Comparison of ENCODE assay signal across 8 cellular contexts in the genomic region with DNA sequence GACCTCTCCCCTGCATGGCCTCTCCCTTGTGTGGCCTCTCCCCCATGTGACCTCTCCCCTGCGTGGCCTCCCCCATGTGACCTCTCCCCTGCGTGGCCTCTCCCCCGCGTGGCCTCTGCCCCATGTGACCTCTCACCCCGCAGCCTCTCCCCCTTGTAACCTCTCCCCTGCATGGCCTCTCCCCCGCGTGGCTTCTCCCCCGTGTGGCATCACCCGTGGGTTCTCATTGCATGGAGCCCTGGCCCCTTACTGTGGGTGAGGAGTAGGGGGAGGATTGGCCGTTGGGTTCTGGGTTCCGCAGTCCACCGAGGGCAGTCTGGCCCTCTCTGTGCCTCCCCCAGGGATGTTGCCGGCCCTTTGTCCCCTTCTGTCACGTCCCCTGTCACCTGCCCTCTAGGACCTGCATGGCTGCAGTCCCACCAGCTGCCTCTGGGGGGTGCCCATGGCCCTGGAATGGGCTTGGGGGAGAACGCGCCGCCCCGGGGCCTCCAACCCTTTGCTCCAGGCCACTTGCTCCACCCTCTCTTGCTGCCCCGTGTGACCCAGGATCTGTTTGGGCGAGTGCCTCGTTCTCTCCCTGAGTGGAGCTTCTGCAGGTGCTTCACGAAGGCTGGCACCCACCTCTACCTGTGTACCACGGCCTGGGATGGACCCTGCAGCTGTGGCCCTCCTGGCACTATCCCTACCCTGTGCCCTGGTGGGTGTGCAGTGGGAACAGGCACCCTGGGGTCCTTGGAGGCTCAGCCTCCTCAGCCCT. TPM values are rescaled to one million over a fixed set of nuclear protein-coding genes. Genes with fewer than 3 reads are reported as not detected.
DNase-seq lines count a peak whose midpoint lies in the region; ATAC-seq and TF ChIP-seq lines count a peak whose summit lies in the region.

No MANE protein-coding gene starts in this region.

- no peaks in the 10 kb centered on the region for H3K36me3 Mint-ChIP-seq in T-helper 17 cell (ENCODE audit: low read depth)

- no peaks in the 10 kb centered on the region for H3K36me3 ChIP-seq in H7 (replicated peaks; ENCODE audit: control insufficient read depth, insufficient read depth, low read length)
- no peaks in the 10 kb centered on the region for H3K36me3 ChIP-seq in adipocyte (ENCODE audit: control insufficient read depth, insufficient read depth, low read length, severe bottlenecking)

- H3K27me3 ChIP-seq in H7 (ENCODE audit: control insufficient read depth, insufficient read depth, low read length): no peaks in the 10 kb centered on the region
- peaks cover 5% of the 10 kb centered on the region for H3K27me3 ChIP-seq in adipocyte (replicated peaks; ENCODE audit: control insufficient read depth, insufficient read depth, low read length)

- peak; percentile 96 for TF ChIP-seq CTCF in retinal pigment epithelial cell (conservative IDR thresholded peaks at IDR 0.05; ENCODE audit: low read depth, low read length)

- H3K4me1 ChIP-seq in adipocyte (ENCODE audit: control insufficient read depth, insufficient read depth, low read length): peaks cover 43% of the 10 kb centered on the region

- intact Hi-C loops in left cardiac atrium (cut with DNase I): loop anchor here (5.0 to 10.0 kb wide), 3 partner anchors 54 to 154 kb away; partner anchors contain the start of gene AGPAT3 (in 1 of the 2)

- peak overlapping the region; percentile 76 for H3K27ac Mint-ChIP-seq in T-helper 17 cell

- H3K9me3 ChIP-seq in T-helper 17 cell (ENCODE audit: control insufficient read depth, low read length, poor library complexity, severe bottlenecking) (no peaks in the 10 kb centered on the region), adipocyte (ENCODE audit: control insufficient read depth, low read length) (no peaks in the 10 kb centered on the region)

- no peak overlapping the region for H3K4me3 ChIP-seq in H7 (ENCODE audit: insufficient read depth, low read depth, low read length)
- no peak overlapping the region for H3K4me3 ChIP-seq in adipocyte (ENCODE audit: low read length)
- H3K4me3 ChIP-seq in retinal pigment epithelial cell (ENCODE audit: low read length): no peak overlapping the region

- peak overlapping the region; percentile 45 for H3K9ac ChIP-seq in adipocyte (ENCODE audit: low read length)

- H3K27me3 Mint-ChIP-seq in T-helper 17 cell: no peaks in the 10 kb centered on the region

- peak; percentile 91 for ATAC-seq in T-helper 17 cell
- ATAC-seq in left cardiac atrium: peak; percentile 71 to 75
- ATAC-seq in GM21619 (IDR thresholded peaks at IDR 0.05; ENCODE audit: unreplicated experiment): no peak

- H3K4me3 Mint-ChIP-seq in T-helper 17 cell: no peak overlapping the region

- peak; percentile 69 for DNase-seq in DMS53 treated with DMSO at 0.1 percent for 48 hours (lab: John Stamatoyannopoulos, UW; ENCODE audit: unreplicated experiment)
- peak; percentile 99 for DNase-seq in H7
- DNase-seq in NCI-H128 (lab: John Stamatoyannopoulos, UW; ENCODE audit: unreplicated experiment): peak; percentile 68
- DNase-seq in T-helper 17 cell: peak; percentile 71 to 94 (median 74)
- peak; percentile 77 for DNase-seq in adipocyte (ENCODE audit: low read depth)
- DNase-seq in left cardiac atrium: peak; percentile 86
- no peak for DNase-seq in retinal pigment epithelial cell (ENCODE audit: low read depth)

- H3K4me1 Mint-ChIP-seq in T-helper 17 cell: peaks cover 13% of the 10 kb centered on the region

RNA-seq across cellular contexts. Expression of gene RRP1, which starts 21.3 kb away (rescaled TPM):
- total RNA-seq in H7 (2014; rRNA removed; shearing (Covaris generic)): 43.5 and 45.7 TPM in 2 replicates
- total RNA-seq in T-helper 17 cell: 10 to 100 TPM; 20.5 to 23.2 TPM
- total RNA-seq in left cardiac atrium: 10 to 100 TPM; 10.6 to 14.9 TPM

RNA-seq across cellular contexts. Expression of gene CSTB, which starts 34.6 kb away (rescaled TPM):
- total RNA-seq in H7 (2014; rRNA removed; shearing (Covaris generic)): 28.5 and 29.6 TPM in 2 replicates
- total RNA-seq in T-helper 17 cell (10 to 100 TPM; 22.0 to 26.0 TPM), left cardiac atrium (10 to 100 TPM; 33.0 to 40.2 TPM)

RNA-seq across cellular contexts. Expression of gene AGPAT3, which starts 54.3 kb away (rescaled TPM):
- 9.2 and 11.4 TPM in 2 replicates for total RNA-seq in H7 (2014; rRNA removed; shearing (Covaris generic))
- total RNA-seq in T-helper 17 cell (10 to 100 TPM; 64.1 to 67.3 TPM), left cardiac atrium (10 to 100 TPM; 65.1 to 69.4 TPM)
